In the genomic region with DNA sequence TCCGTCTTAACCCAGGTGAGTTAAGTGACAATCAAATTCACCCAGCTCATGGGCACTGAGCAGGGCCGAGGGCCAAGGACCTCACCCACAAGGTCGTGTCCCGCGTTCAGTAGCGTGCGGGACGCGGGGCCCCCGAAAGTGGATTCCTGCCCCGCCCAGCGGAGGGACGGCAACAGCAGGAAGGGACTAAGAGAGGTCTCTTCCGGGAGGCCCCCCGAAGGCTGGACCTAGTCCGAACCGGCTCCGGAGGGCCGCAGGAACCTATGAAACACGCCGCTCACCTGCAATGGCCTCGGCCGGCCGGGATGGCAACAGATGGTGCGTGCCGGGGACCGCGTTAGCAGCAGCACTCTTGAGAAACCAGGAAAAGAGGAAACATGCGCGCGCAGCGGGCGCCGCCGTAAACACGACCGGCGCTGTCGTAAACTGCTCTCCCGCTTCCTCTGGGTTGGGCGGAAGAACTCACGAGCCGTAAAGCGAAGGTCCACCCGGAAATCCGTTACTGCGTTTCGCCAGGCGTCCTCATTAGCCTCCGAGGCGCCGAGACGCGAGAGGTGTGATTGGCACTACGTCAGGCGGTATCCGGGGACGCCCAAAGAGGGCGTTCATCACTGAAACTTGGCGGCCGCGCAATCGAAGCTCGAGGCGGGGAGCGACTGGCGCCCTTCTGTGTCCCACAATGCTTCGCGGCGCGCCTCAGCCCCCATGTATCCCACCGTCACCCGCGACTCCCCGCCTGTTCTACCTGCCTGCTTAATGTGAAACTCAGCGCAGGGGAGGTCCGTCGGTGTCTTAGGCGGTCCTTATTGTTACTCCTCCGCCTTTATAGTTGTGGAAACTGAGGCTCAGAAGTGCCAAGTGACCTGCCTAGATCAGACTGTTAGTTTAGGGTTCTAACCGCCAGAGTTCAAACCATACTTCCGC, we compare ENCODE assay signal across 8 cellular contexts. TPM values are rescaled to one million over a fixed set of nuclear protein-coding genes. Genes with fewer than 3 reads are reported as not detected.
DNase-seq lines count a peak whose midpoint lies in the region; ATAC-seq and TF ChIP-seq lines count a peak whose summit lies in the region.

Gene EIF3D, minus strand, starts transcription at position 372 of the 924 bp plus-strand sequence. CDS start 3,045 bp downstream, outside the sequence.

- TF ChIP-seq POLR2A in GM18951 (IDR thresholded peaks at IDR 0.05; ENCODE audit: extremely low read depth, insufficient read depth, insufficient read length) = peak; percentile 89

- DNase-seq in AG04450 (ENCODE audit: low read depth, low spot score) = peak; percentile 98
- DNase-seq in NCI-H345 (lab: John Stamatoyannopoulos, UW) = peak; percentile 98
- peak; percentile 96 for DNase-seq in activated B cell treated with CpG ODN at 0.5 μM for 24 hours
- DNase-seq in caudate nucleus (lab: John Stamatoyannopoulos, UW) = peak; percentile 64 to 99 (median 96)
- DNase-seq in iPS-NIHi7 (ENCODE audit: extremely low spot score) = peak; percentile 95
- DNase-seq in smooth muscle cell (lab: John Stamatoyannopoulos, UW; ENCODE audit: unreplicated experiment) = peak; percentile 88

- POLR2A ChIA-PET in AG04450 (lab: Yijun Ruan, JAX) = interaction anchor here (0.6 to 1.4 kb wide), 9 partner anchors 13 to 247 kb away, joined by 3 to 6 read pairs (median 3); partner anchors contain the start of gene IFT27
- POLR2A ChIA-PET in activated B cell treated with CpG ODN at 0.5 μM for 24 hours (lab: Charles Lee) = interaction anchor here (0.5 to 3.2 kb wide), 28 partner anchors 9 to 1317 kb away, joined by 3 to 36 read pairs (median 4); partner anchors contain the start of genes APOL2, FOXRED2, IFT27 and KCTD17

- H4K20me1 ChIP-seq in smooth muscle cell (ENCODE audit: low read depth) = peaks cover 30% of the 10 kb centered on the region

- H3K36me3 ChIP-seq in smooth muscle cell (ENCODE audit: low read depth) = peaks cover 2% of the 10 kb centered on the region

- H3K9ac ChIP-seq in smooth muscle cell (ENCODE audit: low read depth) = peak within 1 kb of the TSS; percentile 84

- under 1% methylated on average over 82 of the region's 82 CpGs for WGBS in smooth muscle cell (ENCODE audit: low lambda C conversion rate)

- no peaks in the 10 kb centered on the region for H3K27me3 Mint-ChIP-seq in activated B cell treated with CpG ODN at 0.5 μM for 24 hours

- CTCF ChIA-PET in AG04450 (lab: Charles Lee) (interaction anchor here (0.6 to 1.2 kb wide), 2 partner anchors 247 to 447 kb away, joined by 3 to 10 read pairs; partner anchors contain the start of gene IFT27), activated B cell treated with CpG ODN at 0.5 μM for 24 hours (lab: Charles Lee) (interaction anchor here (1.0 to 1.3 kb wide), 3 partner anchors 18 to 514 kb away, joined by 3 to 4 read pairs (median 4); no protein-coding TSS in a partner anchor)

- H3F3A ChIP-seq in smooth muscle cell (ENCODE audit: low read depth) = no peaks in the 10 kb centered on the region

- ATAC-seq in HG03196 (IDR thresholded peaks at IDR 0.05; ENCODE audit: unreplicated experiment) (peak; percentile 96), activated B cell treated with CpG ODN at 0.5 μM for 24 hours (ENCODE audit: low read depth) (peak; percentile 92)

- TF ChIP-seq CTCF in AG04450 (IDR thresholded peaks at IDR 0.05; ENCODE audit: low read depth, low read length) (no peak), activated B cell treated with CpG ODN at 0.5 μM for 24 hours (IDR thresholded peaks at IDR 0.05) (no peak), smooth muscle cell (IDR thresholded peaks at IDR 0.05; ENCODE audit: borderline replicate concordance, insufficient read depth, poor library complexity, severe bottlenecking) (no peak)

- in situ Hi-C loops in GM18951 (cut with MboI; ENCODE audit: low sequenced_read_pairs, unreplicated experiment) = no loop called here

- H3K4me3 Mint-ChIP-seq in activated B cell treated with CpG ODN at 0.5 μM for 24 hours = peak within 1 kb of the TSS; percentile 94

- H3K4me2 ChIP-seq in smooth muscle cell = peak within 1 kb of the TSS; percentile 88

- intact Hi-C loops in activated B cell treated with CpG ODN at 0.5 μM for 24 hours (cut with micrococcal nuclease) = loop anchor here (1.0 to 5.0 kb wide), 8 partner anchors 22 to 1118 kb away; partner anchors contain the start of genes FOXRED2, IFT27, NCF4 and TXN2

- H3K79me2 ChIP-seq in smooth muscle cell (ENCODE audit: low read depth) = peaks cover 29% of the 10 kb centered on the region

- peak within 1 kb of the TSS; percentile 97 for H3K27ac Mint-ChIP-seq in activated B cell treated with CpG ODN at 0.5 μM for 24 hours

- H3K27me3 ChIP-seq in AG04450 (ENCODE audit: control insufficient read depth, insufficient read depth, low read length) (no peaks in the 10 kb centered on the region), smooth muscle cell (ENCODE audit: low read depth) (no peaks in the 10 kb centered on the region)

- H3K4me3 ChIP-seq in AG04450 (ENCODE audit: low read depth, low read length) (peak within 1 kb of the TSS; percentile 91), smooth muscle cell (peak within 1 kb of the TSS; percentile 61)

- H3K27ac ChIP-seq in AG04450 (ENCODE audit: low read depth, low read length) (peak within 1 kb of the TSS; percentile 94), caudate nucleus (ENCODE audit: low read depth, low read length) (peak within 1 kb of the TSS; percentile 81), smooth muscle cell (ENCODE audit: low read depth) (peak within 1 kb of the TSS; percentile 82)

- H3K4me1 ChIP-seq in smooth muscle cell (ENCODE audit: low read depth) = peaks cover 15% of the 10 kb centered on the region

- H3K9me3 ChIP-seq in AG04450 (ENCODE audit: control insufficient read depth, insufficient read depth, low read length) (no peaks in the 10 kb centered on the region; the same call in 1 of the 2 replicates), smooth muscle cell (replicated peaks; ENCODE audit: low read depth) (no peaks in the 10 kb centered on the region)

- H3K9me3 Mint-ChIP-seq in activated B cell treated with CpG ODN at 0.5 μM for 24 hours = no peaks in the 10 kb centered on the region

- H3K36me3 Mint-ChIP-seq in activated B cell treated with CpG ODN at 0.5 μM for 24 hours (ENCODE audit: low read depth) = peaks cover 41% of the 10 kb centered on the region

- peaks cover 25% of the 10 kb centered on the region for H3K4me1 Mint-ChIP-seq in activated B cell treated with CpG ODN at 0.5 μM for 24 hours

- peak within 1 kb of the TSS; percentile 95 for H2AFZ ChIP-seq in smooth muscle cell (ENCODE audit: low read depth)

RNA-seq across cellular contexts. Expression of gene EIF3D, which starts in this region (rescaled TPM):
- 349 and 388 TPM in 2 replicates for polyA plus RNA-seq in AG04450 (2011; rRNA removed)
- polyA minus RNA-seq in AG04450 (2011; rRNA and poly(A)+ RNA removed) = 373 and 468 TPM in 2 replicates
- total RNA-seq in activated B cell treated with CpG ODN at 0.5 μM for 24 hours = 285 and 301 TPM in 2 replicates
- 258 and 323 TPM in 2 replicates for total RNA-seq in smooth muscle cell
- polyA plus RNA-seq in smooth muscle cell = 82.7 and 101 TPM in 2 replicates

Comparison
In these comparisons a context has a peak if more than half of its experiments do, and no peak if none do; other contexts are left out.
1. Peak in every context shown above with its lines: DNase-seq, ATAC-seq, H3K4me3 ChIP-seq and H3K27ac ChIP-seq.